ENCODE assay signal across 1 cellular context in the genomic region with DNA sequence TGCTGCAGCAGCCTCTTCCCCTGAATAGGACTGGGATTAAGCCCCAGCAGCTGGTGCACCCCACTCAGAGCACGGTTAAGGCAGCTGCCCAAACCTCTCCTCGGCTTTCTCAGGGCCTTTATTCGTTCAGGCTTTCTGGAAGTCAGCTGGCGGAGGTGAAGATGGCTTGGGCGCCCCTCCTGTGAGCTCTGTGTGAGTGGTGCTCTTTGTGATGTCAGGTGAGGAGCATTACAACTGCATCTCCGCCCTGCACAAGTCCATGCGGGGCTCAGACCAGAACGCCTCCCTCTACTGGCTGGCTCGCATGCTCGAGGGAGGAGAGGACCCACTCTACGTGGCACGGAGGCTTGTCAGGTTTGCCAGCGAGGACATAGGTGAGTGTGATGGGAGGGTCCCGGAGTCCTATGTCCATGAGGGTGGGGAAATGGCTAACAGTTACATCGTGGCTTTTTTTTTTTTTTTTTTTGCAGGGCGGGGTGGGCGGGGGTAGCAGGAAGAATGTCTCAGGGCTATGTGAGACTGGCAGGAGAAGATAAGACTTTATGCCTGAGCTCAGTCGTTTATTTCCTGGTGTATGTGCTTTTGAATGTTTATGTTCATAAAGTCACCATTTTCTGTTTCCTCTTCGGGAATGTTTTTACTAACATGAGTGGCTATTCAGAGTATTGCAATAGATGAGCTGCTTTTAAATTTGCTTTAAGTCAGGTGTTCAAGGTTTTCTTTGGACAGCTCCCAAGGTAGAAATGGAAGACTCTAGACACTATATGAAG.
TF ChIP-seq lines count a peak whose summit lies in the region.

No MANE protein-coding gene starts in this region.

TF ChIP-seq in K562, 482 proteins besides CTCF, POLR2A, EP300 and RAD21 (continued from another document and continues in another):
- TF ChIP-seq SIN3A (IDR thresholded peaks at IDR 0.05; ENCODE audit: borderline replicate concordance in 2 of 2, control insufficient read depth in 1 of 2, low read depth in 2 of 2, low read length in 2 of 2): no peak; a peak in 1 of 4 replicates
- no peak for TF ChIP-seq ETV1 (tag; conservative IDR thresholded peaks at IDR 0.05; ENCODE audit: low read depth)
- no peak for TF ChIP-seq ZNF408 (CRISPR knock-in tag; IDR thresholded peaks at IDR 0.05; ENCODE audit: low read depth)
- TF ChIP-seq KDM2B (CRISPR knock-in tag; IDR thresholded peaks at IDR 0.05): no peak
- TF ChIP-seq FOXP1 (CRISPR knock-in tag; IDR thresholded peaks at IDR 0.05): no peak
- TF ChIP-seq FOXA1 (IDR thresholded peaks at IDR 0.05; ENCODE audit: borderline replicate concordance): no peak
- TF ChIP-seq, protein P1, sequence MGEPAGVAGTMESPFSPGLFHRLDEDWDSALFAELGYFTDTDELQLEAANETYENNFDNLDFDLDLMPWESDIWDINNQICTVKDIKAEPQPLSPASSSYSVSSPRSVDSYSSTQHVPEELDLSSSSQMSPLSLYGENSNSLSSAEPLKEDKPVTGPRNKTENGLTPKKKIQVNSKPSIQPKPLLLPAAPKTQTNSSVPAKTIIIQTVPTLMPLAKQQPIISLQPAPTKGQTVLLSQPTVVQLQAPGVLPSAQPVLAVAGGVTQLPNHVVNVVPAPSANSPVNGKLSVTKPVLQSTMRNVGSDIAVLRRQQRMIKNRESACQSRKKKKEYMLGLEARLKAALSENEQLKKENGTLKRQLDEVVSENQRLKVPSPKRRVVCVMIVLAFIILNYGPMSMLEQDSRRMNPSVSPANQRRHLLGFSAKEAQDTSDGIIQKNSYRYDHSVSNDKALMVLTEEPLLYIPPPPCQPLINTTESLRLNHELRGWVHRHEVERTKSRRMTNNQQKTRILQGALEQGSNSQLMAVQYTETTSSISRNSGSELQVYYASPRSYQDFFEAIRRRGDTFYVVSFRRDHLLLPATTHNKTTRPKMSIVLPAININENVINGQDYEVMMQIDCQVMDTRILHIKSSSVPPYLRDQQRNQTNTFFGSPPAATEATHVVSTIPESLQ (CRISPR knock-in tag; IDR thresholded peaks at IDR 0.05): no peak
- TF ChIP-seq, protein P2, sequence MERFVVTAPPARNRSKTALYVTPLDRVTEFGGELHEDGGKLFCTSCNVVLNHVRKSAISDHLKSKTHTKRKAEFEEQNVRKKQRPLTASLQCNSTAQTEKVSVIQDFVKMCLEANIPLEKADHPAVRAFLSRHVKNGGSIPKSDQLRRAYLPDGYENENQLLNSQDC (CRISPR knock-in tag; IDR thresholded peaks at IDR 0.05): no peak
- no peak for TF ChIP-seq BCL6 (CRISPR knock-in tag; IDR thresholded peaks at IDR 0.05)
- TF ChIP-seq, protein P3, sequence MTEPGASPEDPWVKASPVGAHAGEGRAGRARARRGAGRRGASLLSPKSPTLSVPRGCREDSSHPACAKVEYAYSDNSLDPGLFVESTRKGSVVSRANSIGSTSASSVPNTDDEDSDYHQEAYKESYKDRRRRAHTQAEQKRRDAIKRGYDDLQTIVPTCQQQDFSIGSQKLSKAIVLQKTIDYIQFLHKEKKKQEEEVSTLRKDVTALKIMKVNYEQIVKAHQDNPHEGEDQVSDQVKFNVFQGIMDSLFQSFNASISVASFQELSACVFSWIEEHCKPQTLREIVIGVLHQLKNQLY (CRISPR knock-in tag; conservative IDR thresholded peaks at IDR 0.05): no peak
- TF ChIP-seq POLR2AphosphoS2 (IDR thresholded peaks at IDR 0.05; ENCODE audit: low read length): no peak
- TF ChIP-seq, protein P4, sequence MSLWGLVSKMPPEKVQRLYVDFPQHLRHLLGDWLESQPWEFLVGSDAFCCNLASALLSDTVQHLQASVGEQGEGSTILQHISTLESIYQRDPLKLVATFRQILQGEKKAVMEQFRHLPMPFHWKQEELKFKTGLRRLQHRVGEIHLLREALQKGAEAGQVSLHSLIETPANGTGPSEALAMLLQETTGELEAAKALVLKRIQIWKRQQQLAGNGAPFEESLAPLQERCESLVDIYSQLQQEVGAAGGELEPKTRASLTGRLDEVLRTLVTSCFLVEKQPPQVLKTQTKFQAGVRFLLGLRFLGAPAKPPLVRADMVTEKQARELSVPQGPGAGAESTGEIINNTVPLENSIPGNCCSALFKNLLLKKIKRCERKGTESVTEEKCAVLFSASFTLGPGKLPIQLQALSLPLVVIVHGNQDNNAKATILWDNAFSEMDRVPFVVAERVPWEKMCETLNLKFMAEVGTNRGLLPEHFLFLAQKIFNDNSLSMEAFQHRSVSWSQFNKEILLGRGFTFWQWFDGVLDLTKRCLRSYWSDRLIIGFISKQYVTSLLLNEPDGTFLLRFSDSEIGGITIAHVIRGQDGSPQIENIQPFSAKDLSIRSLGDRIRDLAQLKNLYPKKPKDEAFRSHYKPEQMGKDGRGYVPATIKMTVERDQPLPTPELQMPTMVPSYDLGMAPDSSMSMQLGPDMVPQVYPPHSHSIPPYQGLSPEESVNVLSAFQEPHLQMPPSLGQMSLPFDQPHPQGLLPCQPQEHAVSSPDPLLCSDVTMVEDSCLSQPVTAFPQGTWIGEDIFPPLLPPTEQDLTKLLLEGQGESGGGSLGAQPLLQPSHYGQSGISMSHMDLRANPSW (CRISPR knock-in tag; IDR thresholded peaks at IDR 0.05): no peak
- TF ChIP-seq BDP1 (IDR thresholded peaks at IDR 0.05; ENCODE audit: insufficient read depth, insufficient read length): no peak
- TF ChIP-seq, protein P5, sequence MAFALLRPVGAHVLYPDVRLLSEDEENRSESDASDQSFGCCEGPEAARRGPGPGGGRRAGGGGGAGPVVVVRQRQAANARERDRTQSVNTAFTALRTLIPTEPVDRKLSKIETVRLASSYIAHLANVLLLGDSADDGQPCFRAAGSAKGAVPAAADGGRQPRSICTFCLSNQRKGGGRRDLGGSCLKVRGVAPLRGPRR (CRISPR knock-in tag; IDR thresholded peaks at IDR 0.05): no peak
- TF ChIP-seq, protein P6, sequence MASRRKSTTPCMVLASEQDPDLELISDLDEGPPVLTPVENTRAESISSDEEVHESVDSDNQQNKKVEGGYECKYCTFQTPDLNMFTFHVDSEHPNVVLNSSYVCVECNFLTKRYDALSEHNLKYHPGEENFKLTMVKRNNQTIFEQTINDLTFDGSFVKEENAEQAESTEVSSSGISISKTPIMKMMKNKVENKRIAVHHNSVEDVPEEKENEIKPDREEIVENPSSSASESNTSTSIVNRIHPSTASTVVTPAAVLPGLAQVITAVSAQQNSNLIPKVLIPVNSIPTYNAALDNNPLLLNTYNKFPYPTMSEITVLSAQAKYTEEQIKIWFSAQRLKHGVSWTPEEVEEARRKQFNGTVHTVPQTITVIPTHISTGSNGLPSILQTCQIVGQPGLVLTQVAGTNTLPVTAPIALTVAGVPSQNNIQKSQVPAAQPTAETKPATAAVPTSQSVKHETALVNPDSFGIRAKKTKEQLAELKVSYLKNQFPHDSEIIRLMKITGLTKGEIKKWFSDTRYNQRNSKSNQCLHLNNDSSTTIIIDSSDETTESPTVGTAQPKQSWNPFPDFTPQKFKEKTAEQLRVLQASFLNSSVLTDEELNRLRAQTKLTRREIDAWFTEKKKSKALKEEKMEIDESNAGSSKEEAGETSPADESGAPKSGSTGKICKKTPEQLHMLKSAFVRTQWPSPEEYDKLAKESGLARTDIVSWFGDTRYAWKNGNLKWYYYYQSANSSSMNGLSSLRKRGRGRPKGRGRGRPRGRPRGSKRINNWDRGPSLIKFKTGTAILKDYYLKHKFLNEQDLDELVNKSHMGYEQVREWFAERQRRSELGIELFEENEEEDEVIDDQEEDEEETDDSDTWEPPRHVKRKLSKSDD (conservative IDR thresholded peaks at IDR 0.05; ENCODE audit: low read length): no peak
- TF ChIP-seq, protein P7, sequence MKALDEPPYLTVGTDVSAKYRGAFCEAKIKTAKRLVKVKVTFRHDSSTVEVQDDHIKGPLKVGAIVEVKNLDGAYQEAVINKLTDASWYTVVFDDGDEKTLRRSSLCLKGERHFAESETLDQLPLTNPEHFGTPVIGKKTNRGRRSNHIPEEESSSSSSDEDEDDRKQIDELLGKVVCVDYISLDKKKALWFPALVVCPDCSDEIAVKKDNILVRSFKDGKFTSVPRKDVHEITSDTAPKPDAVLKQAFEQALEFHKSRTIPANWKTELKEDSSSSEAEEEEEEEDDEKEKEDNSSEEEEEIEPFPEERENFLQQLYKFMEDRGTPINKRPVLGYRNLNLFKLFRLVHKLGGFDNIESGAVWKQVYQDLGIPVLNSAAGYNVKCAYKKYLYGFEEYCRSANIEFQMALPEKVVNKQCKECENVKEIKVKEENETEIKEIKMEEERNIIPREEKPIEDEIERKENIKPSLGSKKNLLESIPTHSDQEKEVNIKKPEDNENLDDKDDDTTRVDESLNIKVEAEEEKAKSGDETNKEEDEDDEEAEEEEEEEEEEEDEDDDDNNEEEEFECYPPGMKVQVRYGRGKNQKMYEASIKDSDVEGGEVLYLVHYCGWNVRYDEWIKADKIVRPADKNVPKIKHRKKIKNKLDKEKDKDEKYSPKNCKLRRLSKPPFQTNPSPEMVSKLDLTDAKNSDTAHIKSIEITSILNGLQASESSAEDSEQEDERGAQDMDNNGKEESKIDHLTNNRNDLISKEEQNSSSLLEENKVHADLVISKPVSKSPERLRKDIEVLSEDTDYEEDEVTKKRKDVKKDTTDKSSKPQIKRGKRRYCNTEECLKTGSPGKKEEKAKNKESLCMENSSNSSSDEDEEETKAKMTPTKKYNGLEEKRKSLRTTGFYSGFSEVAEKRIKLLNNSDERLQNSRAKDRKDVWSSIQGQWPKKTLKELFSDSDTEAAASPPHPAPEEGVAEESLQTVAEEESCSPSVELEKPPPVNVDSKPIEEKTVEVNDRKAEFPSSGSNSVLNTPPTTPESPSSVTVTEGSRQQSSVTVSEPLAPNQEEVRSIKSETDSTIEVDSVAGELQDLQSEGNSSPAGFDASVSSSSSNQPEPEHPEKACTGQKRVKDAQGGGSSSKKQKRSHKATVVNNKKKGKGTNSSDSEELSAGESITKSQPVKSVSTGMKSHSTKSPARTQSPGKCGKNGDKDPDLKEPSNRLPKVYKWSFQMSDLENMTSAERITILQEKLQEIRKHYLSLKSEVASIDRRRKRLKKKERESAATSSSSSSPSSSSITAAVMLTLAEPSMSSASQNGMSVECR (CRISPR knock-in tag; IDR thresholded peaks at IDR 0.05): no peak
- TF ChIP-seq RBM39 (optimal IDR thresholded peaks at IDR 0.05; ENCODE audit: low read depth, low read length): peak; percentile 27
- TF ChIP-seq ZNF124 (CRISPR knock-in tag; IDR thresholded peaks at IDR 0.05): no peak
- TF ChIP-seq MYNN (IDR thresholded peaks at IDR 0.05): no peak
- TF ChIP-seq MYNN (CRISPR knock-in tag; IDR thresholded peaks at IDR 0.05): no peak
- TF ChIP-seq SMAD2 (IDR thresholded peaks at IDR 0.05; ENCODE audit: low read depth, low read length): no peak
- no peak for TF ChIP-seq SMARCA5 (IDR thresholded peaks at IDR 0.05)
- no peak for TF ChIP-seq MBD2 (IDR thresholded peaks at IDR 0.05; ENCODE audit: borderline replicate concordance, low read depth)
- TF ChIP-seq HNRNPK (IDR thresholded peaks at IDR 0.05; ENCODE audit: low read depth, low read length, poor library complexity, severe bottlenecking): no peak
- TF ChIP-seq SIRT6 (IDR thresholded peaks at IDR 0.05; ENCODE audit: low read depth, low read length): no peak
- TF ChIP-seq FOXJ3 (CRISPR knock-in tag; IDR thresholded peaks at IDR 0.05): no peak
- TF ChIP-seq HDAC8 (tag; IDR thresholded peaks at IDR 0.05): no peak
- no peak for TF ChIP-seq IFI16 (CRISPR knock-in tag; IDR thresholded peaks at IDR 0.05)
- no peak for TF ChIP-seq ELF4 (CRISPR knock-in tag; IDR thresholded peaks at IDR 0.05)
- no peak for TF ChIP-seq RB1 (IDR thresholded peaks at IDR 0.05; ENCODE audit: low read depth)
- TF ChIP-seq PML (IDR thresholded peaks at IDR 0.05; ENCODE audit: low read length): no peak
- peak; percentile 66; the same call in 1 of the 2 replicates for TF ChIP-seq EP400 (IDR thresholded peaks at IDR 0.05)
- TF ChIP-seq NFIX (CRISPR knock-in tag; IDR thresholded peaks at IDR 0.05; ENCODE audit: low read depth): no peak
- no peak for TF ChIP-seq HDAC6 (IDR thresholded peaks at IDR 0.05; ENCODE audit: low read depth, low read length)
- TF ChIP-seq, protein P8, sequence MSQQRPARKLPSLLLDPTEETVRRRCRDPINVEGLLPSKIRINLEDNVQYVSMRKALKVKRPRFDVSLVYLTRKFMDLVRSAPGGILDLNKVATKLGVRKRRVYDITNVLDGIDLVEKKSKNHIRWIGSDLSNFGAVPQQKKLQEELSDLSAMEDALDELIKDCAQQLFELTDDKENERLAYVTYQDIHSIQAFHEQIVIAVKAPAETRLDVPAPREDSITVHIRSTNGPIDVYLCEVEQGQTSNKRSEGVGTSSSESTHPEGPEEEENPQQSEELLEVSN (IDR thresholded peaks at IDR 0.05; ENCODE audit: borderline replicate concordance in 1 of 2, extremely low read depth in 1 of 2, insufficient read depth in 1 of 2, insufficient read length in 1 of 2, low read depth in 1 of 2, low read length in 1 of 2, poor library complexity in 1 of 2, severe bottlenecking in 1 of 2): peak in 1 of 2 experiments; percentile 49
- no peak for TF ChIP-seq BRCA1 (IDR thresholded peaks at IDR 0.05)
- TF ChIP-seq BRCA1 (CRISPR knock-in tag; IDR thresholded peaks at IDR 0.05): no peak
- TF ChIP-seq, protein P9, sequence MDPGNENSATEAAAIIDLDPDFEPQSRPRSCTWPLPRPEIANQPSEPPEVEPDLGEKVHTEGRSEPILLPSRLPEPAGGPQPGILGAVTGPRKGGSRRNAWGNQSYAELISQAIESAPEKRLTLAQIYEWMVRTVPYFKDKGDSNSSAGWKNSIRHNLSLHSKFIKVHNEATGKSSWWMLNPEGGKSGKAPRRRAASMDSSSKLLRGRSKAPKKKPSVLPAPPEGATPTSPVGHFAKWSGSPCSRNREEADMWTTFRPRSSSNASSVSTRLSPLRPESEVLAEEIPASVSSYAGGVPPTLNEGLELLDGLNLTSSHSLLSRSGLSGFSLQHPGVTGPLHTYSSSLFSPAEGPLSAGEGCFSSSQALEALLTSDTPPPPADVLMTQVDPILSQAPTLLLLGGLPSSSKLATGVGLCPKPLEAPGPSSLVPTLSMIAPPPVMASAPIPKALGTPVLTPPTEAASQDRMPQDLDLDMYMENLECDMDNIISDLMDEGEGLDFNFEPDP (CRISPR knock-in tag; IDR thresholded peaks at IDR 0.05): no peak
- no peak for TF ChIP-seq RNF2 (IDR thresholded peaks at IDR 0.05)
- TF ChIP-seq HDAC1 (IDR thresholded peaks at IDR 0.05): no peak
- TF ChIP-seq, protein P10, sequence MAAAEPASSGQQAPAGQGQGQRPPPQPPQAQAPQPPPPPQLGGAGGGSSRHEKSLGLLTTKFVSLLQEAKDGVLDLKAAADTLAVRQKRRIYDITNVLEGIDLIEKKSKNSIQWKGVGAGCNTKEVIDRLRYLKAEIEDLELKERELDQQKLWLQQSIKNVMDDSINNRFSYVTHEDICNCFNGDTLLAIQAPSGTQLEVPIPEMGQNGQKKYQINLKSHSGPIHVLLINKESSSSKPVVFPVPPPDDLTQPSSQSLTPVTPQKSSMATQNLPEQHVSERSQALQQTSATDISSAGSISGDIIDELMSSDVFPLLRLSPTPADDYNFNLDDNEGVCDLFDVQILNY (CRISPR knock-in tag; IDR thresholded peaks at IDR 0.05): no peak
- no peak for TF ChIP-seq ZNF586 (CRISPR knock-in tag; conservative IDR thresholded peaks at IDR 0.05)
- TF ChIP-seq MYC (IDR thresholded peaks at IDR 0.05; ENCODE audit: low read depth, low read length): peak; percentile 72
- no peak for TF ChIP-seq MYC (CRISPR knock-in tag; IDR thresholded peaks at IDR 0.05; ENCODE audit: borderline replicate concordance, low read depth)
- TF ChIP-seq KLF6 (CRISPR knock-in tag; IDR thresholded peaks at IDR 0.05; ENCODE audit: borderline replicate concordance): no peak
- no peak for TF ChIP-seq MCM2 (IDR thresholded peaks at IDR 0.05; ENCODE audit: low read depth)
- TF ChIP-seq KAT8 (IDR thresholded peaks at IDR 0.05; ENCODE audit: low read depth): no peak
- no peak for TF ChIP-seq NR2C1 (IDR thresholded peaks at IDR 0.05)
- no peak for TF ChIP-seq NR2C1 (tag; IDR thresholded peaks at IDR 0.05)
- TF ChIP-seq HMG20B (CRISPR knock-in tag; IDR thresholded peaks at IDR 0.05): no peak
- TF ChIP-seq RBM15 (IDR thresholded peaks at IDR 0.05; ENCODE audit: insufficient read depth, low read length): no peak
- TF ChIP-seq RFX5 (IDR thresholded peaks at IDR 0.05; ENCODE audit: low read depth, low read length): no peak
- no peak for TF ChIP-seq NR1H2 (CRISPR knock-in tag; IDR thresholded peaks at IDR 0.05)
